8 cellular contexts compared by ENCODE assay signal in the genomic region with DNA sequence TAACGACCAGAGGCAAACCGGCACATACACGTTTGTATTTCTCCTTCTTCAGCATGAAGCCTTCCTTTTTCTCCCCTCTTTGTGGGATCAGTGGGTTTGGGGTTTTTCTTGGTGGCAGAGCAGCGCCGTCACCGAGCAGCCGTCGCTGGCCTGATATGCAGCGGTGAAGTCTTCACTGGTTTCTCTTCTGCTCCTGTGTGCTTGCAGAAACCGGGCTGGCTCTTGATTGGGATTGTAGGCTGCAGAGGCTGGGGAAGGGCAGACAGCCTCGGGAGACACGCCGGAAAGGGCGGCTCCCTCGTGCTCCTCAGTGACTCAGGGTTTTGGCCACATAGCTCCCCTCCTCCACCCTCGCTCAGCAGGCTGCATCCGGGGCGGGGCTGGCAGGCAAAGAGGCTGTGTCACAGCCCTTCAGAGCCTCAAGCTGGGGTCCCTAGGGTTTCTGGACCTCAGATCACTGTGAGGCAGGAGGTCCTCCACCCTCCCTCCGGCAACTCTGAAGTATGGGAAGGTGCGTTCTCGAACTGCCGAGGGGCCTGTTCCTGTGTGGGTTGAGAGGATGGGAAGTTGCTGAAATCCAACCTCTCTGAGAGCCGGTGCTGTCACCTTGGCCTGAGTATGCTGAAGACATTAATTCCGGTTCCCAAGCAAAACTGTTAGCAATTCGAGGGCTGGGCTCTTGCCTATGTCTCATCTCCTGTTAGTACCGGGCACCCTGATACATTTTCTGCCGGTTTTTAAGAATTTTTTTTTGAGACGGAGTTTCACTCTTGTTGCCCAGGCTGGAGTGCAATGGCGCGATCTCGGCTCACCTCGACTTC. TPM values are rescaled to one million over a fixed set of nuclear protein-coding genes. Genes with fewer than 3 reads are reported as not detected.
DNase-seq lines count a peak whose midpoint lies in the region; ATAC-seq, FAIRE-seq and TF ChIP-seq lines count a peak whose summit lies in the region.

No MANE protein-coding gene starts in this region.

- H4K5ac ChIP-seq in H1 (ENCODE audit: insufficient read length, low read depth, low read length): peak overlapping the region; percentile 28

- H2BK120ac ChIP-seq in H1 (replicated peaks; ENCODE audit: low read depth, low read length): no peak overlapping the region

- DNase-seq in AG09319 (ENCODE audit: extremely low read depth, low read depth): peak; percentile 78
- DNase-seq in NCI-H748 (lab: John Stamatoyannopoulos, UW; ENCODE audit: unreplicated experiment): peak; percentile 86
- DNase-seq in activated CD8-positive, alpha-beta T cell treated with anti-CD3 and anti-CD28 coated beads for 36 hours: peak; percentile 94
- peak; percentile 75 to 86 for DNase-seq in H1 (ENCODE audit: low read depth in 1 of 2, low spot score in 2 of 2)
- DNase-seq in mucosa of descending colon: peak; percentile 92 to 96 (median 93)
- DNase-seq in stimulated activated CD8-positive, alpha-beta memory T cell treated with anti-CD3 and anti-CD28 coated beads, Interleukin-4, amount 100 ng/mL, for 24 hours (ENCODE audit: low read depth): peak; percentile 84

- FAIRE-seq in H1 (lab: Jason Lieb, UNC): no peak

- H2AK5ac ChIP-seq in H1 (ENCODE audit: low read depth, low read length): peak overlapping the region; percentile 69; the same call in 1 of the 2 replicates

- H3K27ac ChIP-seq in H1 (ENCODE audit: low read depth, low read length): peak overlapping the region; percentile 29; the same call in 1 of the 2 replicates

- peaks cover 0 to 2% of the 10 kb centered on the region in 2 experiments for H4K20me1 ChIP-seq in H1 (replicated peaks in 1 of 2; ENCODE audit: control insufficient read depth in 1 of 2, insufficient read depth in 2 of 2, low read length in 2 of 2)

- ATAC-seq in HG03135 (IDR thresholded peaks at IDR 0.05; ENCODE audit: unreplicated experiment): peak; percentile 81
- peak; percentile 93 for ATAC-seq in activated CD8-positive, alpha-beta T cell treated with anti-CD3 and anti-CD28 coated beads for 36 hours
- ATAC-seq in mucosa of descending colon: peak; percentile 98

- peak overlapping the region; percentile 65 for H3K4ac ChIP-seq in H1 (replicated peaks; ENCODE audit: insufficient read length, low read depth, low read length)

- no peak overlapping the region for H3K23ac ChIP-seq in H1 (ENCODE audit: insufficient read length)

- peak overlapping the region; percentile 82 for H4K91ac ChIP-seq in H1 (replicated peaks; ENCODE audit: insufficient read length, low read length)

- H3K36me3 ChIP-seq in H1 (ENCODE audit: control insufficient read depth in 2 of 4, insufficient read depth in 4 of 4, low read length in 3 of 4) (peaks cover 0 to 23% (median 14%) of the 10 kb centered on the region in 4 experiments; a peak in 7 of 8 replicates), mucosa of descending colon (ENCODE audit: low read depth) (no peaks in the 10 kb centered on the region)

- CTCF ChIA-PET in activated CD8-positive, alpha-beta T cell treated with anti-CD3 and anti-CD28 coated beads for 36 hours (lab: Charles Lee): interaction anchor here (0.9 to 1.3 kb wide), 4 partner anchors 22 to 274 kb away, joined by 3 to 4 read pairs (median 3); no protein-coding TSS in a partner anchor
- CTCF ChIA-PET in H1 (lab: Charles Lee; ENCODE audit: partially characterized antibody): interaction anchor here (0.6 to 2.0 kb wide), 3 partner anchors 22 to 179 kb away, joined by 3 to 8 read pairs (median 3); no protein-coding TSS in a partner anchor

- WGBS in H1 (ENCODE audit: extremely low coverage in 1 of 2, insufficient coverage in 1 of 2, insufficient read length in 1 of 2, insufficient replicate concordance in 2 of 2, low coverage in 1 of 2, low lambda C conversion rate in 2 of 2, missing lambda C conversion rate in 1 of 2), 2 experiments: 67% methylated on average over 32 of the region's 32 CpGs; no CpG with 5 or more reads in 1 of the 2 experiments

- no peak overlapping the region; a peak in 1 of 7 replicates for H3K9ac ChIP-seq in H1 (replicated peaks in 1 of 4; ENCODE audit: extremely low read depth in 1 of 4, low read depth in 3 of 4, low read length in 3 of 4)

- H3K27me3 ChIP-seq in H1 (replicated peaks in 1 of 4; ENCODE audit: control insufficient read depth in 3 of 4, extremely low read depth in 1 of 4, insufficient read depth in 3 of 4, low read length in 3 of 4): no peaks in the 10 kb centered on the region

- no peaks in the 10 kb centered on the region for H3K79me1 ChIP-seq in H1 (ENCODE audit: low read depth, low read length)

- no peak overlapping the region for H3K14ac ChIP-seq in H1 (ENCODE audit: insufficient read length)

- POLR2A ChIA-PET in activated CD8-positive, alpha-beta T cell treated with anti-CD3 and anti-CD28 coated beads for 36 hours (lab: Charles Lee): interaction anchor here (0.8 to 1.5 kb wide), 5 partner anchors 9 to 257 kb away, joined by 3 to 4 read pairs (median 3); a partner anchor contains a TSS
- POLR2A ChIA-PET in H1 (lab: Charles Lee; ENCODE audit: partially characterized antibody): interaction anchor here (0.9 to 5.7 kb wide), 7 partner anchors 9 to 52 kb away, joined by 3 to 33 read pairs (median 6); a partner anchor contains a TSS

- peak overlapping the region; percentile 9 to 40; a peak in 3 of 4 replicates for H3K4me2 ChIP-seq in H1 (ENCODE audit: insufficient read depth in 1 of 2, low read depth in 2 of 2, low read length in 2 of 2)

- peak overlapping the region; percentile 92 for H2BK12ac ChIP-seq in H1 (ENCODE audit: low read depth, low read length)

- intact Hi-C loops in activated CD8-positive, alpha-beta T cell treated with anti-CD3 and anti-CD28 coated beads for 36 hours (cut with micrococcal nuclease): no loop called here
- intact Hi-C loops in mucosa of descending colon (cut with DNase I, micrococcal nuclease): no loop called here

- peak overlapping the region; percentile 72; the same call in 1 of the 2 replicates for H4K8ac ChIP-seq in H1 (ENCODE audit: extremely low read depth, insufficient read depth, low read length)

- peak overlapping the region; percentile 86 for H2BK20ac ChIP-seq in H1 (ENCODE audit: low read length)

- H3K36me3 Mint-ChIP-seq in activated CD8-positive, alpha-beta T cell treated with anti-CD3 and anti-CD28 coated beads for 36 hours (ENCODE audit: low read depth): peaks cover 37% of the 10 kb centered on the region

- peaks cover 6 to 17% (median 11%) of the 10 kb centered on the region in 4 experiments for H3K4me1 ChIP-seq in H1 (replicated peaks in 1 of 4; ENCODE audit: control insufficient read depth in 3 of 4, insufficient read depth in 4 of 4, low read length in 3 of 4)
- peaks cover 15% of the 10 kb centered on the region for H3K4me1 ChIP-seq in mucosa of descending colon (ENCODE audit: low read depth)

- peaks cover 52% of the 10 kb centered on the region for H3K4me1 Mint-ChIP-seq in activated CD8-positive, alpha-beta T cell treated with anti-CD3 and anti-CD28 coated beads for 36 hours (ENCODE audit: low read depth)

- H3K27me3 Mint-ChIP-seq in activated CD8-positive, alpha-beta T cell treated with anti-CD3 and anti-CD28 coated beads for 36 hours: no peaks in the 10 kb centered on the region

- no peaks in the 10 kb centered on the region for H3K79me2 ChIP-seq in H1 (ENCODE audit: control insufficient read depth in 1 of 2, insufficient read depth in 2 of 2, low read length in 2 of 2)

- TF ChIP-seq EP300 in H1 (IDR thresholded peaks at IDR 0.05; ENCODE audit: borderline replicate concordance in 1 of 2, low read depth in 2 of 2, low read length in 2 of 2): peak in 1 of 2 experiments; percentile 80; a peak in 1 of 3 replicates

- no peak for TF ChIP-seq RAD21 in H1 (IDR thresholded peaks at IDR 0.05 in 1 of 2, conservative IDR thresholded peaks at IDR 0.05 in 1 of 2; ENCODE audit: low read depth in 2 of 2, low read length in 2 of 2)

- TF ChIP-seq POLR2A in GM18951 (IDR thresholded peaks at IDR 0.05; ENCODE audit: extremely low read depth, insufficient read depth, insufficient read length): peak; percentile 71
- TF ChIP-seq POLR2A in H1 (IDR thresholded peaks at IDR 0.05; ENCODE audit: control extremely low read depth in 1 of 2, low read depth in 2 of 2, low read length in 2 of 2): no peak

- no peak overlapping the region for H3K56ac ChIP-seq in H1 (replicated peaks; ENCODE audit: insufficient read length, low read depth, low read length)

- H2BK5ac ChIP-seq in H1 (ENCODE audit: low read depth, low read length): peak overlapping the region; percentile 86; the same call in 1 of the 2 replicates

- peak overlapping the region; percentile 88; the same call in 1 of the 2 replicates for H2BK15ac ChIP-seq in H1 (ENCODE audit: low read length)

- H3K18ac ChIP-seq in H1 (ENCODE audit: extremely low read depth, low read length): peak overlapping the region; percentile 97

- no peaks in the 10 kb centered on the region for H3K9me3 Mint-ChIP-seq in activated CD8-positive, alpha-beta T cell treated with anti-CD3 and anti-CD28 coated beads for 36 hours

- in situ Hi-C loops in GM18951 (cut with MboI; ENCODE audit: low sequenced_read_pairs, unreplicated experiment): no loop called here

- H3K27ac Mint-ChIP-seq in activated CD8-positive, alpha-beta T cell treated with anti-CD3 and anti-CD28 coated beads for 36 hours: peak overlapping the region; percentile 91

- H3K4me3 Mint-ChIP-seq in activated CD8-positive, alpha-beta T cell treated with anti-CD3 and anti-CD28 coated beads for 36 hours: peak overlapping the region; percentile 78

- no peak overlapping the region for H2AFZ ChIP-seq in H1 (ENCODE audit: low read length)

- TF ChIP-seq CTCF in AG09319 (IDR thresholded peaks at IDR 0.05; ENCODE audit: low read depth, low read length): no peak
- no peak for TF ChIP-seq CTCF in activated CD8-positive, alpha-beta T cell treated with anti-CD3 and anti-CD28 coated beads for 36 hours (IDR thresholded peaks at IDR 0.05)
- TF ChIP-seq CTCF in H1 (IDR thresholded peaks at IDR 0.05; ENCODE audit: control extremely low read depth in 1 of 3, insufficient read depth in 1 of 3, low read depth in 1 of 3, low read length in 3 of 3): no peak
- TF ChIP-seq CTCF in mucosa of descending colon (IDR thresholded peaks at IDR 0.05): no peak

- 0 out of 2 replicates have a peak, but pooled peaks cover 2% of the 10 kb centered on the region for H3K23me2 ChIP-seq in H1 (ENCODE audit: low read depth, low read length)

- H3K9me3 ChIP-seq in H1 (ENCODE audit: insufficient read depth in 2 of 2, low read depth in 1 of 2, low read length in 1 of 2) (peaks cover 2 to 6% of the 10 kb centered on the region in 2 experiments; a peak in 2 of 4 replicates), mucosa of descending colon (no peaks in the 10 kb centered on the region)

- H3K4me3 ChIP-seq in H1 (ENCODE audit: extremely low read depth in 1 of 4, insufficient read depth in 2 of 4, low read depth in 3 of 4, low read length in 4 of 4): peak overlapping the region in 2 of 4 experiments; percentile 5 to 9; a peak in 1 of 8 replicates
- no peak overlapping the region for H3K4me3 ChIP-seq in mucosa of descending colon

RNA-seq across cellular contexts. Expression of a gene that starts 24.2 kb away (rescaled TPM):
- 10 to 100 TPM; 23.8 to 24.7 TPM for total RNA-seq in activated CD8-positive, alpha-beta T cell treated with anti-CD3 and anti-CD28 coated beads for 36 hours
- total RNA-seq in H1 (2021; fragmentation: NEBNext Ultra II Directional; extraction: Animal tissue kit (Norgen Biotek cat#: 25700)): 126 and 135 TPM in 2 replicates
- 135 and 168 TPM in 2 replicates for polyA plus RNA-seq in H1 (2011; rRNA removed)
- 159 TPM for polyA plus RNA-seq in H1 (2011; cell fraction: cytosol; rRNA removed)
- polyA plus RNA-seq in H1 (2011; cell fraction: nucleus; rRNA removed): 86.7 TPM
- 137 to 177 TPM (median 167 TPM) in 4 replicates for polyA plus RNA-seq in H1 (2012, experiment 1 of 2)
- 169 TPM for polyA plus RNA-seq in H1 (2012, experiment 2 of 2)
- polyA plus RNA-seq in H1 (2013, experiment 1 of 2): 90.2 TPM
- polyA plus RNA-seq in H1 (2013, experiment 2 of 2): 97.3 TPM
- 98.2 and 115 TPM in 2 replicates for polyA minus RNA-seq in H1 (2011; rRNA and poly(A)+ RNA removed)
- 83.5 TPM for polyA minus RNA-seq in H1 (2011; cell fraction: cytosol; rRNA and poly(A)+ RNA removed)
- polyA minus RNA-seq in H1 (2011; cell fraction: nucleus; rRNA and poly(A)+ RNA removed): 27.6 TPM
- 10 to 100 TPM; 13.4 to 24.1 (median 23.2) TPM for total RNA-seq in mucosa of descending colon

RNA-seq across cellular contexts. Expression of a gene that starts 44.4 kb away (rescaled TPM):
- total RNA-seq in activated CD8-positive, alpha-beta T cell treated with anti-CD3 and anti-CD28 coated beads for 36 hours: 1 to 10 TPM; 8.8 to 9.0 TPM
- 20.7 and 22.9 TPM in 2 replicates for total RNA-seq in H1 (2021; fragmentation: NEBNext Ultra II Directional; extraction: Animal tissue kit (Norgen Biotek cat#: 25700))
- 5.5 and 5.9 TPM in 2 replicates for polyA plus RNA-seq in H1 (2011; rRNA removed)
- 9.7 TPM for polyA plus RNA-seq in H1 (2011; cell fraction: cytosol; rRNA removed)
- polyA plus RNA-seq in H1 (2011; cell fraction: nucleus; rRNA removed): 8.1 TPM
- 9.6 to 15.1 TPM (median 12.2 TPM) in 4 replicates for polyA plus RNA-seq in H1 (2012, experiment 1 of 2)
- 1.5 TPM for polyA plus RNA-seq in H1 (2012, experiment 2 of 2)
- polyA plus RNA-seq in H1 (2013, experiment 1 of 2): 11.9 TPM
- polyA plus RNA-seq in H1 (2013, experiment 2 of 2): 12.2 TPM
- 12.2 and 18.1 TPM in 2 replicates for polyA minus RNA-seq in H1 (2011; rRNA and poly(A)+ RNA removed)
- polyA minus RNA-seq in H1 (2011; cell fraction: cytosol; rRNA and poly(A)+ RNA removed): 6.1 TPM
- polyA minus RNA-seq in H1 (2011; cell fraction: nucleus; rRNA and poly(A)+ RNA removed): 6.8 TPM
- 10 to 100 TPM; 33.1 to 41.9 (median 35.8) TPM for total RNA-seq in mucosa of descending colon

RNA-seq across cellular contexts. Expression of a gene that starts 52.5 kb away (rescaled TPM):
- total RNA-seq in activated CD8-positive, alpha-beta T cell treated with anti-CD3 and anti-CD28 coated beads for 36 hours: 10 to 100 TPM; 52.2 to 53.8 TPM
- total RNA-seq in H1 (2021; fragmentation: NEBNext Ultra II Directional; extraction: Animal tissue kit (Norgen Biotek cat#: 25700)): 29.4 and 31.2 TPM in 2 replicates
- polyA plus RNA-seq in H1 (2011; rRNA removed): 27.2 and 29.5 TPM in 2 replicates
- 32.8 TPM for polyA plus RNA-seq in H1 (2011; cell fraction: cytosol; rRNA removed)
- 24.9 TPM for polyA plus RNA-seq in H1 (2011; cell fraction: nucleus; rRNA removed)
- polyA plus RNA-seq in H1 (2012, experiment 1 of 2): 27.7 to 33.6 TPM (median 29.1 TPM) in 4 replicates
- 22.1 TPM for polyA plus RNA-seq in H1 (2012, experiment 2 of 2)
- polyA plus RNA-seq in H1 (2013, experiment 1 of 2): 31.5 TPM
- 31.6 TPM for polyA plus RNA-seq in H1 (2013, experiment 2 of 2)
- 13.3 and 15.1 TPM in 2 replicates for polyA minus RNA-seq in H1 (2011; rRNA and poly(A)+ RNA removed)
- 12.4 TPM for polyA minus RNA-seq in H1 (2011; cell fraction: cytosol; rRNA and poly(A)+ RNA removed)
- polyA minus RNA-seq in H1 (2011; cell fraction: nucleus; rRNA and poly(A)+ RNA removed): 9.6 TPM
- total RNA-seq in mucosa of descending colon: 100 to 1,000 TPM; 134 to 147 (median 142) TPM
